ENCODE assay signal across 1 cellular context in genomic region chr20:44401052-44401769, GRCh38.
TF ChIP-seq lines count a peak whose summit lies in the region.

No MANE protein-coding gene starts in this region.

TF ChIP-seq in HepG2, 621 proteins besides CTCF, POLR2A, EP300 and RAD21 (continued from another document and continues in another):
- TF ChIP-seq CEBPB (IDR thresholded peaks at IDR 0.05; ENCODE audit: borderline replicate concordance, low read depth, low read length), result no peak
- TF ChIP-seq NR2C2 (CRISPR knock-in tag; IDR thresholded peaks at IDR 0.05; ENCODE audit: borderline replicate concordance), result peak; percentile 71; the same call in 1 of the 2 replicates
- peak; percentile 73 for TF ChIP-seq ARID4A (CRISPR knock-in tag; IDR thresholded peaks at IDR 0.05; ENCODE audit: borderline replicate concordance)
- TF ChIP-seq THAP8 (CRISPR knock-in tag; IDR thresholded peaks at IDR 0.05; ENCODE audit: borderline replicate concordance), result peak; percentile 97
- peak; percentile 75; the same call in 1 of the 2 replicates for TF ChIP-seq ESRRA (CRISPR knock-in tag; IDR thresholded peaks at IDR 0.05; ENCODE audit: low read depth)
- no peak for TF ChIP-seq ATF3 (CRISPR knock-in tag; IDR thresholded peaks at IDR 0.05)
- TF ChIP-seq PAX8 (CRISPR knock-in tag; IDR thresholded peaks at IDR 0.05; ENCODE audit: borderline replicate concordance), result peak; percentile 81; the same call in 1 of the 2 replicates
- 0 out of 2 replicates have a peak, but pooled peaks have one; percentile 11 for TF ChIP-seq ZNF704 (CRISPR knock-in tag; IDR thresholded peaks at IDR 0.05; ENCODE audit: borderline replicate concordance)
- TF ChIP-seq HMGXB4 (CRISPR knock-in tag; IDR thresholded peaks at IDR 0.05; ENCODE audit: borderline replicate concordance in 1 of 2, low read depth in 1 of 2), result peak in 1 of 2 experiments; percentile 73; a peak in 1 of 4 replicates
- peak; percentile 77; the same call in 1 of the 2 replicates for TF ChIP-seq RERE (CRISPR knock-in tag; IDR thresholded peaks at IDR 0.05; ENCODE audit: low read depth)
- no peak for TF ChIP-seq ZNF235 (CRISPR knock-in tag; IDR thresholded peaks at IDR 0.05; ENCODE audit: borderline replicate concordance)
- peak; percentile 44; the same call in 1 of the 2 replicates for TF ChIP-seq GATAD1 (CRISPR knock-in tag; IDR thresholded peaks at IDR 0.05)
- no peak for TF ChIP-seq SMC3 (IDR thresholded peaks at IDR 0.05; ENCODE audit: low read length)
- peak; percentile 87 for TF ChIP-seq ZFX (CRISPR knock-in tag; IDR thresholded peaks at IDR 0.05; ENCODE audit: low read depth)
- TF ChIP-seq ZBTB44 (CRISPR knock-in tag; IDR thresholded peaks at IDR 0.05), result no peak
- no peak for TF ChIP-seq AKAP8 (CRISPR knock-in tag; IDR thresholded peaks at IDR 0.05)
- TF ChIP-seq GABPB1 (CRISPR knock-in tag; IDR thresholded peaks at IDR 0.05), result peak; percentile 54; the same call in 1 of the 2 replicates
- TF ChIP-seq ZNF567 (CRISPR knock-in tag; IDR thresholded peaks at IDR 0.05; ENCODE audit: borderline replicate concordance), result peak; percentile 65; the same call in 1 of the 2 replicates
- no peak for TF ChIP-seq HMG20A (CRISPR knock-in tag; IDR thresholded peaks at IDR 0.05; ENCODE audit: borderline replicate concordance)
- peak; percentile 98 for TF ChIP-seq HNF1A (IDR thresholded peaks at IDR 0.05; ENCODE audit: low read depth)
- peak; percentile 98 for TF ChIP-seq HNF1A (CRISPR knock-in tag; IDR thresholded peaks at IDR 0.05; ENCODE audit: borderline replicate concordance)
- TF ChIP-seq MXD4 (CRISPR knock-in tag; IDR thresholded peaks at IDR 0.05), result 0 out of 2 replicates have a peak, but pooled peaks have one; percentile 61
- TF ChIP-seq CSRNP1 (CRISPR knock-in tag; IDR thresholded peaks at IDR 0.05), result peak; percentile 50; the same call in 1 of the 2 replicates
- TF ChIP-seq ZNF784 (CRISPR knock-in tag; IDR thresholded peaks at IDR 0.05; ENCODE audit: borderline replicate concordance), result peak; percentile 94
- peak; percentile 83 for TF ChIP-seq ZNF343 (CRISPR knock-in tag; IDR thresholded peaks at IDR 0.05)
- TF ChIP-seq HOMEZ (CRISPR knock-in tag; IDR thresholded peaks at IDR 0.05; ENCODE audit: low read depth), result 0 out of 2 replicates have a peak, but pooled peaks have one; percentile 12
